In the genomic region with DNA sequence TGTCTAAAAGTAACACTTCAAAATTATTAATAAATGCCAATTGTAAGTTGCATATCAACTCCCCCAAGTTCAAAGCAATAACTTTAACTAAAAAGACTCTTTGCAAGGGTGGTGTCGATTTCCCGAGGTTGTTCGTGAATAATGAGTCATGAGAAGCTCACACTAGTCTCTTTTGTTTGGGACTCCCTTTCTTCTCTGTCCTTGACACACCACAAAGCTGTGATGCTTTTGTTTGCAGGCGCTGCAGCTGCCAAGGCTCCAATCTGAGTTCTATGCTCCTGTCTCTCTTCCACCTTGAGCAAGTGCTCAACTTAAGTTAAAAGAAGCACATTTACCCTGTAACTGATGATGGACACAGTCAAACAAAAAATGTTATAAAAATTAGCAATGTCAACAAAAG, we compare ENCODE assay signal across 16 cellular contexts.
DNase-seq lines count a peak whose midpoint lies in the region; ATAC-seq lines count a peak whose summit lies in the region.
"Had no signal": no experiment of that assay in that cellular context is flagged by ENCODE, and none has a peak within 500 bp of the region (broad histone marks: within the 10 kb centered on the region; RNA-seq: fewer than 3 reads in every experiment).

No MANE protein-coding gene starts in this region.

- DNase-seq in COLO668 (lab: John Stamatoyannopoulos, UW; ENCODE audit: unreplicated experiment) (peak; percentile 35), LHCN-M2 (ENCODE audit: low read depth) (peak; percentile 75), astrocyte of the hippocampus (ENCODE audit: low read depth, low spot score) (peak; percentile 74), kidney tubule cell (ENCODE audit: low spot score) (peak; percentile 36)
- no peak for DNase-seq in activated naive CD4-positive, alpha-beta T cell treated with Interleukin-2 at 50 U/mL for 16 hours
- DNase-seq: activated CD8-positive, alpha-beta memory T cell treated with anti-CD3 and anti-CD28 coated beads, Interleukin-2, amount 50 U/mL, for 48 hours; activated naive CD8-positive, alpha-beta T cell treated with anti-CD3 and anti-CD28 coated beads for 36 hours; cortex of kidney; DMS 273 treated with DMSO at 0.1 percent for 48 hours; NK-92 treated with Interleukin-12 subunit alpha and Interleukin-12 subunit beta, amount 100 ng/mL, for 24 hours; SW 1271; uterus had no signal

- no peak for ATAC-seq in GM19397 (IDR thresholded peaks at IDR 0.05; ENCODE audit: unreplicated experiment)
- no peak for ATAC-seq in GM19324 (IDR thresholded peaks at IDR 0.05; ENCODE audit: low FRiP score, unreplicated experiment)
- no peak for ATAC-seq in GM21717 (IDR thresholded peaks at IDR 0.05; ENCODE audit: unreplicated experiment)
- ATAC-seq: activated CD4-positive, CD25-positive, alpha-beta regulatory T cell treated with anti-CD3 and anti-CD28 coated beads, Interleukin-2, amount 50 U/mL, for 24 hours had no signal
